In genomic region chr20:45347297-45347935, GRCh38 we compare ENCODE assay signal across 8 cellular contexts. TPM values are rescaled to one million over a fixed set of nuclear protein-coding genes. Genes with fewer than 3 reads are reported as not detected.
DNase-seq lines count a peak whose midpoint lies in the region; ATAC-seq and TF ChIP-seq lines count a peak whose summit lies in the region.

No MANE protein-coding gene starts in this region.

- no peaks in the 10 kb centered on the region for H3K9me3 Mint-ChIP-seq in activated naive CD8-positive, alpha-beta T cell treated with anti-CD3 and anti-CD28 coated beads, Interleukin-2, amount 10 ng/mL, durations not matched to agents 7 days and 5 days

- no peak for TF ChIP-seq CTCF in spleen (IDR thresholded peaks at IDR 0.05 in 8 of 11, conservative IDR thresholded peaks at IDR 0.05 in 3 of 11)

- POLR2A ChIA-PET in activated naive CD8-positive, alpha-beta T cell treated with anti-CD3 and anti-CD28 coated beads, Interleukin-2, amount 10 ng/mL, durations not matched to agents 7 days and 5 days (lab: Charles Lee), result interaction anchor here (1.0 to 3.2 kb wide), 4 partner anchors 15 to 89 kb away, joined by 4 to 14 read pairs (median 4); partner anchors contain the start of gene SYS1

- no peaks in the 10 kb centered on the region for H3K9me3 ChIP-seq in spleen

- DNase-seq in HT-29 (ENCODE audit: low spot score) (peak; percentile 41), spleen (no peak), DMS53 (lab: John Stamatoyannopoulos, UW) (no peak)
- DNase-seq in activated naive CD8-positive, alpha-beta T cell treated with anti-CD3 and anti-CD28 coated beads, Interleukin-2, amount 10 ng/mL, durations not matched to agents 7 days and 5 days, result no peak
- no peak for DNase-seq in stimulated activated CD4-positive, alpha-beta T cell treated with anti-CD3 and anti-CD28 coated beads, Interleukin-12 subunit alpha, Interleukin-12 subunit beta, amount 100 ng/mL, for 4 hours

- peaks cover 21% of the 10 kb centered on the region for H3K4me1 Mint-ChIP-seq in activated naive CD8-positive, alpha-beta T cell treated with anti-CD3 and anti-CD28 coated beads, Interleukin-2, amount 10 ng/mL, durations not matched to agents 7 days and 5 days

- TF ChIP-seq POLR2A in spleen (IDR thresholded peaks at IDR 0.05), result no peak

- peaks cover 1% of the 10 kb centered on the region for H3K27me3 Mint-ChIP-seq in activated naive CD8-positive, alpha-beta T cell treated with anti-CD3 and anti-CD28 coated beads, Interleukin-2, amount 10 ng/mL, durations not matched to agents 7 days and 5 days

- H3K36me3 ChIP-seq in spleen, result no peaks in the 10 kb centered on the region

- H3K27me3 ChIP-seq in spleen (replicated peaks in 1 of 7), result peaks cover 0 to 25% (median 2%) of the 10 kb centered on the region in 7 donors

- H3K4me3 ChIP-seq in iPS-11a (ENCODE audit: low read depth, low read length), result peak overlapping the region; percentile 80
- H3K4me3 ChIP-seq in spleen, result peak overlapping the region; percentile 29 to 82 (median 42)

- peak overlapping the region; percentile 42 to 86 (median 76) for H3K27ac ChIP-seq in spleen

- no peaks in the 10 kb centered on the region for H3K36me3 Mint-ChIP-seq in activated naive CD8-positive, alpha-beta T cell treated with anti-CD3 and anti-CD28 coated beads, Interleukin-2, amount 10 ng/mL, durations not matched to agents 7 days and 5 days

- H3K4me1 ChIP-seq in spleen, result peaks cover 0 to 65% (median 32%) of the 10 kb centered on the region in 6 donors

- intact Hi-C loops in spleen (cut with DNase I; ENCODE audit: low total_unique reads), result no loop called here

- no peak for ATAC-seq in activated naive CD8-positive, alpha-beta T cell treated with anti-CD3 and anti-CD28 coated beads, Interleukin-2, amount 10 ng/mL, durations not matched to agents 7 days and 5 days (ENCODE audit: low read depth)
- ATAC-seq in GM19467 (IDR thresholded peaks at IDR 0.05; ENCODE audit: unreplicated experiment) (no peak), HG02588 (IDR thresholded peaks at IDR 0.05; ENCODE audit: unreplicated experiment) (no peak)

- WGBS in spleen, 5 donors, result 39 to 76% (median 42%) methylated on average over 5 to 10 of the region's 10 CpGs

- H3K4me3 Mint-ChIP-seq in activated naive CD8-positive, alpha-beta T cell treated with anti-CD3 and anti-CD28 coated beads, Interleukin-2, amount 10 ng/mL, durations not matched to agents 7 days and 5 days, result peak overlapping the region; percentile 81

- H3K27ac Mint-ChIP-seq in activated naive CD8-positive, alpha-beta T cell treated with anti-CD3 and anti-CD28 coated beads, Interleukin-2, amount 10 ng/mL, durations not matched to agents 7 days and 5 days, result peak overlapping the region; percentile 54

RNA-seq across cellular contexts. Expression of gene SDC4, which starts 0.8 kb away (rescaled TPM):
- total RNA-seq in HT-29 (2014; rRNA removed; shearing (Covaris generic)), result 79.1 and 90.1 TPM in 2 replicates
- total RNA-seq in activated naive CD8-positive, alpha-beta T cell treated with anti-CD3 and anti-CD28 coated beads, Interleukin-2, amount 10 ng/mL, durations not matched to agents 7 days and 5 days, result 1 to 10 TPM; 7.0 to 7.1 TPM
- 10 to 100 TPM; 27.2 to 56.1 (median 39.7) TPM for total RNA-seq in spleen
- polyA plus RNA-seq in spleen, result 10 to 100 TPM; 10.4 to 21.0 (median 15.5) TPM

RNA-seq across cellular contexts. Expression of gene SYS1, which starts 15.5 kb away (rescaled TPM):
- 73.6 and 74.7 TPM in 2 replicates for total RNA-seq in HT-29 (2014; rRNA removed; shearing (Covaris generic))
- 10 to 100 TPM; 34.9 to 38.6 TPM for total RNA-seq in activated naive CD8-positive, alpha-beta T cell treated with anti-CD3 and anti-CD28 coated beads, Interleukin-2, amount 10 ng/mL, durations not matched to agents 7 days and 5 days
- total RNA-seq in spleen, result 10 to 100 TPM; 23.7 to 69.8 (median 35.3) TPM
- polyA plus RNA-seq in spleen, result 10 to 100 TPM; 15.1 to 22.2 (median 21.6) TPM

RNA-seq across cellular contexts. Expression of gene TP53TG5, which starts 30.7 kb away (rescaled TPM):
- total RNA-seq in HT-29 (2014; rRNA removed; shearing (Covaris generic)), result 0.23 and 1.6 TPM in 2 replicates
- total RNA-seq in activated naive CD8-positive, alpha-beta T cell treated with anti-CD3 and anti-CD28 coated beads, Interleukin-2, amount 10 ng/mL, durations not matched to agents 7 days and 5 days, result not detected
- under 1 TPM in 2 of 7 donors, not detected in 5; 0.60 to 0.66 TPM for total RNA-seq in spleen
- polyA plus RNA-seq in spleen, result under 1 TPM in 1 of 3 donors, not detected in 2; 0.08 TPM

RNA-seq across cellular contexts. Expression of gene MATN4, which starts 39.3 kb away (rescaled TPM):
- 0.13 and 0.46 TPM in 2 replicates for total RNA-seq in HT-29 (2014; rRNA removed; shearing (Covaris generic))
- under 1 TPM; 0.14 to 0.30 TPM for total RNA-seq in activated naive CD8-positive, alpha-beta T cell treated with anti-CD3 and anti-CD28 coated beads, Interleukin-2, amount 10 ng/mL, durations not matched to agents 7 days and 5 days
- total RNA-seq in spleen, result not detected
- polyA plus RNA-seq in spleen, result under 1 TPM in 2 of 3 donors, not detected in 1; 0.19 to 0.52 TPM

RNA-seq across cellular contexts. Expression of gene RBPJL, which starts 40.8 kb away (rescaled TPM):
- total RNA-seq in HT-29 (2014; rRNA removed; shearing (Covaris generic)), result not detected in 2 replicates
- total RNA-seq in activated naive CD8-positive, alpha-beta T cell treated with anti-CD3 and anti-CD28 coated beads, Interleukin-2, amount 10 ng/mL, durations not matched to agents 7 days and 5 days, result not detected
- not detected for total RNA-seq in spleen
- under 1 TPM in 2 of 3 donors, not detected in 1; 0.05 to 0.09 TPM for polyA plus RNA-seq in spleen
